In genomic region chrX:135178636-135179035, GRCh38 we compare ENCODE assay signal across 10 cellular contexts. TPM values are rescaled to one million over a fixed set of nuclear protein-coding genes. Genes with fewer than 3 reads are reported as not detected.
"Had no signal": no experiment of that assay in that cellular context is flagged by ENCODE, and none has a peak within 500 bp of the region (broad histone marks: within the 10 kb centered on the region; RNA-seq: fewer than 3 reads in every experiment).

No MANE protein-coding gene starts in this region.

- H3K4me1 ChIP-seq: HAP-1 had no signal

- H2AFZ ChIP-seq: GM23248, GM23338 had no signal

- H3K4me3 ChIP-seq: GM23248, GM23338, HAP-1 had no signal

- DNase-seq: GM23248, GOT3, H7, H9, HCEC 1CT, HFFc6 had no signal

- H3K9me3 ChIP-seq: HAP-1 had no signal

- H3K27ac ChIP-seq: GM23248 had no signal

- H3K36me3 ChIP-seq: HAP-1 had no signal

- H3K9ac ChIP-seq: GM23248 had no signal

- H3K4me2 ChIP-seq: GM23338 had no signal

RNA-seq across cellular contexts. Expression of gene CT55, which starts 7.4 kb away (rescaled TPM):
- total RNA-seq: GM23248, GM23338, H1, H9, HFFc6 had no signal
- polyA plus RNA-seq: GM23248, GM23338 had no signal

RNA-seq across cellular contexts. Expression of gene ETDB, which starts 58.3 kb away (rescaled TPM):
- total RNA-seq: GM23248, GM23338, H1, H4, H7, H9, HFFc6 had no signal
- polyA plus RNA-seq: GM23248, GM23338, H1 had no signal
